8 cellular contexts compared by ENCODE assay signal in the genomic region with DNA sequence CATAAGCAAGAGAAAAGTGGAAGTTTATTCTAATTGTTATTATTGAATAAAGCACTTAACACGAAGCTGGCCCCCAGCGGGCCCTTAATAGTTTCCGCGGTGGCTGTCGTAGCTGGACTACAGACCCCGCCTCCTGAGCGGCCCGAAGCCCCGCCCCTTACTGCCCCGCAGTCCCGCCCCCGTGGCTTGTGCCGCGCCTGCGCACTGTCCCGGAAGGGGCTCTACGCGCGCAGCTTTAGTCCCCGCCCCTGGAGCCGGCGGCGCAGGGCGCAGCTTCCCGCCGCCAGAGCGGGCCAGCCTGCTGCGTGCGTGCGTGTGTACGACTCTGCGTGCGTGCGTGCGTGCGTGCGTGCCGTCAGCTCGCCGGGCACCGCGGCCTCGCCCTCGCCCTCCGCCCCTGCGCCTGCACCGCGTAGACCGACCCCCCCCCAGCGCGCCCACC. TPM values are rescaled to one million over a fixed set of nuclear protein-coding genes. Genes with fewer than 3 reads are reported as not detected.
A peak's percentile ranks its signal among the peaks of the same experiment; 100 is the strongest.
DNase-seq lines count a peak whose midpoint lies in the region; ATAC-seq and TF ChIP-seq lines count a peak whose summit lies in the region.

Gene VAPB (plus strand): TSS at position 348 of the 442 bp plus-strand sequence. CDS start 231 bp downstream, outside the sequence.

- H3K4me3 ChIP-seq in cardiac fibroblast (replicated peaks in 1 of 2; ENCODE audit: low read depth in 2 of 2, low read length in 2 of 2) = peak within 1 kb of the TSS; percentile 94 to 97
- peak within 1 kb of the TSS; percentile 55 to 90 (median 77) for H3K4me3 ChIP-seq in spleen

- peaks cover 37% of the 10 kb centered on the region for H3K4me1 Mint-ChIP-seq in activated B cell treated with CpG ODN at 0.5 μM for 24 hours

- peaks cover 24% of the 10 kb centered on the region for H3K36me3 Mint-ChIP-seq in activated B cell treated with CpG ODN at 0.5 μM for 24 hours (ENCODE audit: low read depth)

- ATAC-seq in HG03175 (IDR thresholded peaks at IDR 0.05; ENCODE audit: unreplicated experiment) = peak; percentile 98
- ATAC-seq in activated B cell treated with CpG ODN at 0.5 μM for 24 hours (ENCODE audit: low read depth) = peak; percentile 97

- no peaks in the 10 kb centered on the region for H3K9me3 Mint-ChIP-seq in activated B cell treated with CpG ODN at 0.5 μM for 24 hours

- H3K27ac Mint-ChIP-seq in activated B cell treated with CpG ODN at 0.5 μM for 24 hours = peak within 1 kb of the TSS; percentile 85

- H3K4me3 Mint-ChIP-seq in activated B cell treated with CpG ODN at 0.5 μM for 24 hours = peak within 1 kb of the TSS; percentile 91

- peaks cover 0 to 12% (median 0%) of the 10 kb centered on the region in 7 donors for H3K27me3 ChIP-seq in spleen (replicated peaks in 1 of 7)

- H3K36me3 ChIP-seq in spleen = peaks cover 0 to 24% (median 0%) of the 10 kb centered on the region in 6 donors

- peaks cover 22 to 51% (median 45%) of the 10 kb centered on the region in 6 donors for H3K4me1 ChIP-seq in spleen

- peaks cover 4% of the 10 kb centered on the region for H3K27me3 Mint-ChIP-seq in activated B cell treated with CpG ODN at 0.5 μM for 24 hours

- no peaks in the 10 kb centered on the region for H3K9me3 ChIP-seq in spleen

- peak; percentile 84 for TF ChIP-seq POLR2A in GM18951 (IDR thresholded peaks at IDR 0.05; ENCODE audit: extremely low read depth, insufficient read depth, insufficient read length)
- TF ChIP-seq POLR2A in spleen (IDR thresholded peaks at IDR 0.05) = no peak

- 0% methylated on average over 9 to 51 of the region's 51 CpGs for WGBS in spleen, 5 donors

- CTCF ChIA-PET in activated B cell treated with CpG ODN at 0.5 μM for 24 hours (lab: Charles Lee) = interaction anchor here (0.7 to 1.8 kb wide), 3 partner anchors 9 to 155 kb away, joined by 3 to 6 read pairs (median 5); no protein-coding TSS in a partner anchor

- TF ChIP-seq CTCF in activated B cell treated with CpG ODN at 0.5 μM for 24 hours (IDR thresholded peaks at IDR 0.05) = no peak
- no peak for TF ChIP-seq CTCF in cardiac fibroblast (IDR thresholded peaks at IDR 0.05; ENCODE audit: low read depth, low read length)
- TF ChIP-seq CTCF in spleen (IDR thresholded peaks at IDR 0.05 in 8 of 11, conservative IDR thresholded peaks at IDR 0.05 in 3 of 11) = peak in 5 of 11 experiments; percentile 13 to 48 (median 34)

- POLR2A ChIA-PET in activated B cell treated with CpG ODN at 0.5 μM for 24 hours (lab: Charles Lee) = interaction anchor here (0.5 to 1.8 kb wide), 18 partner anchors 11 to 1997 kb away, joined by 3 to 45 read pairs (median 4); partner anchors contain the start of genes ATP5F1E, AURKA, CSTF1 and RAB22A

- intact Hi-C loops in activated B cell treated with CpG ODN at 0.5 μM for 24 hours (cut with micrococcal nuclease) (loop anchor here (1.0 to 10.0 kb wide), 8 partner anchors 14 to 1997 kb away; partner anchors contain the start of genes AURKA, CSTF1, RAB22A and RAE1), spleen (cut with DNase I; ENCODE audit: low total_unique reads) (no loop called here)

- peak within 1 kb of the TSS; percentile 89 to 99 (median 94) for H3K27ac ChIP-seq in spleen

- DNase-seq in AG08396 (ENCODE audit: low spot score) (peak; percentile 98), NCI-H2227 treated with DMSO at 0.1 percent for 48 hours (lab: John Stamatoyannopoulos, UW) (peak; percentile 89), activated B cell treated with CpG ODN at 0.5 μM for 24 hours (peak; percentile 99), cardiac fibroblast (ENCODE audit: low read depth in 2 of 2) (peak; percentile 96 to 98), inferior parietal cortex (ENCODE audit: extremely low spot score) (peak; percentile 94), spleen (peak; percentile 99)

- in situ Hi-C loops in GM18951 (cut with MboI; ENCODE audit: low sequenced_read_pairs, unreplicated experiment) = no loop called here

RNA-seq across cellular contexts. Expression of gene VAPB, which starts in this region (rescaled TPM):
- 20.6 and 26.2 TPM in 2 replicates for total RNA-seq in activated B cell treated with CpG ODN at 0.5 μM for 24 hours
- 10 to 100 TPM; 22.3 to 32.5 (median 25.7) TPM for total RNA-seq in spleen
- polyA plus RNA-seq in spleen = 10 to 100 TPM; 11.2 to 20.7 (median 13.8) TPM

Comparison
In these comparisons a context has a peak if more than half of its experiments do, and no peak if none do; other contexts are left out.
1. Peak in every context shown above with its lines: DNase-seq, ATAC-seq, H3K4me3 ChIP-seq and H3K27ac ChIP-seq.